20 cellular contexts compared by ENCODE assay signal in genomic region chr9:22055090-22055489, GRCh38.
"Had no signal": no experiment of that assay in that cellular context is flagged by ENCODE, and none has a peak within 500 bp of the region (broad histone marks: within the 10 kb centered on the region; RNA-seq: fewer than 3 reads in every experiment).

No MANE protein-coding gene starts in this region.

- H3K27me3 Mint-ChIP-seq: memory B cell had no signal

- H3K9me3 Mint-ChIP-seq: activated T-cell treated with anti-CD3 and anti-CD28 coated beads, Interleukin-2, amount 50 U/mL, for 72 hours; memory B cell; stimulated activated naive CD8-positive, alpha-beta T cell treated with anti-CD3 and anti-CD28 coated beads, Interleukin-15, amount 100 ng/mL, for 72 hours had no signal

- H3K4me3 ChIP-seq: colonic mucosa, gastrocnemius medialis, heart left ventricle, neural progenitor cell, prostate gland, right atrium auricular region, skin epidermis, vagina had no signal

- H3K36me3 Mint-ChIP-seq: neural progenitor cell had no signal

- H3K4me3 Mint-ChIP-seq: activated T-cell treated with anti-CD3 and anti-CD28 coated beads, Interleukin-2, amount 50 U/mL, for 72 hours; endodermal cell; memory B cell; naive thymus-derived CD4-positive, alpha-beta T cell; neural progenitor cell; stimulated activated naive CD8-positive, alpha-beta T cell treated with anti-CD3 and anti-CD28 coated beads, Interleukin-15, amount 100 ng/mL, for 72 hours had no signal

- ATAC-seq: activated T-cell treated with anti-CD3 and anti-CD28 coated beads, Interleukin-2, amount 50 U/mL, for 72 hours; gastrocnemius medialis; heart left ventricle; naive thymus-derived CD4-positive, alpha-beta T cell; stimulated activated naive CD8-positive, alpha-beta T cell treated with anti-CD3 and anti-CD28 coated beads, Interleukin-15, amount 100 ng/mL, for 72 hours had no signal

- H3K27ac Mint-ChIP-seq: activated T-cell treated with anti-CD3 and anti-CD28 coated beads, Interleukin-2, amount 50 U/mL, for 72 hours; endodermal cell; memory B cell; naive thymus-derived CD4-positive, alpha-beta T cell; neural progenitor cell; stimulated activated naive CD8-positive, alpha-beta T cell treated with anti-CD3 and anti-CD28 coated beads, Interleukin-15, amount 100 ng/mL, for 72 hours had no signal

- DNase-seq: activated CD4-positive, alpha-beta T cell treated with anti-CD3 and anti-CD28 coated beads for 1 hour; activated CD4-positive, alpha-beta T cell treated with anti-CD3 and anti-CD28 coated beads, Interleukin-2, amount 50 U/mL, for 4 hours; activated effector memory CD4-positive, alpha-beta T cell treated with anti-CD3 and anti-CD28 coated beads, Interleukin-2, amount 50 U/mL, for 16 hours; activated naive CD4-positive, alpha-beta T cell treated with anti-CD3 and anti-CD28 coated beads, Interleukin-2, amount 50 U/mL, for 16 hours; activated T-cell treated with anti-CD3 and anti-CD28 coated beads, Interleukin-2, amount 50 U/mL, for 72 hours; colonic mucosa; endodermal cell; gastrocnemius medialis; heart left ventricle; naive thymus-derived CD4-positive, alpha-beta T cell; stimulated activated CD4-positive, alpha-beta T cell treated with anti-CD3 and anti-CD28 coated beads, Interleukin-15, amount 100 ng/mL, for 24 hours; stimulated activated CD4-positive, alpha-beta T cell treated with anti-CD3 and anti-CD28 coated beads, Interleukin-2, amount 100 ng/mL, for 48 hours; stimulated activated naive CD8-positive, alpha-beta T cell treated with anti-CD3 and anti-CD28 coated beads, Interleukin-15, amount 100 ng/mL, for 72 hours; WERI-Rb-1 had no signal
